ENCODE assay signal across 1 cellular context in genomic region chr9:35812025-35812602, GRCh38.
TF ChIP-seq lines count a peak whose summit lies in the region.

Gene SPAG8 (minus strand): TSS chr9:35812262. CDS start chr9:35812147, 115 bp downstream.

TF ChIP-seq in HepG2, 621 proteins besides CTCF, POLR2A, EP300 and RAD21 (continued from another document and continues in another):
- TF ChIP-seq ZMAT5 (CRISPR knock-in tag; IDR thresholded peaks at IDR 0.05; ENCODE audit: borderline replicate concordance, low read depth): no peak
- no peak for TF ChIP-seq ZNF549 (CRISPR knock-in tag; IDR thresholded peaks at IDR 0.05)
- no peak for TF ChIP-seq HDAC6 (IDR thresholded peaks at IDR 0.05; ENCODE audit: low read depth, low read length)
- no peak for TF ChIP-seq ZSCAN30 (CRISPR knock-in tag; IDR thresholded peaks at IDR 0.05)
- no peak for TF ChIP-seq ARHGAP35 (CRISPR knock-in tag; IDR thresholded peaks at IDR 0.05; ENCODE audit: borderline replicate concordance)
- no peak for TF ChIP-seq GPN1 (CRISPR knock-in tag; IDR thresholded peaks at IDR 0.05; ENCODE audit: borderline replicate concordance)
- no peak for TF ChIP-seq RNF219 (CRISPR knock-in tag; IDR thresholded peaks at IDR 0.05)
- no peak for TF ChIP-seq HOXA7 (CRISPR knock-in tag; IDR thresholded peaks at IDR 0.05)
- TF ChIP-seq ZNF782 (CRISPR knock-in tag; IDR thresholded peaks at IDR 0.05; ENCODE audit: borderline replicate concordance): no peak; the same call in 1 of the 2 replicates
- TF ChIP-seq, protein P1, sequence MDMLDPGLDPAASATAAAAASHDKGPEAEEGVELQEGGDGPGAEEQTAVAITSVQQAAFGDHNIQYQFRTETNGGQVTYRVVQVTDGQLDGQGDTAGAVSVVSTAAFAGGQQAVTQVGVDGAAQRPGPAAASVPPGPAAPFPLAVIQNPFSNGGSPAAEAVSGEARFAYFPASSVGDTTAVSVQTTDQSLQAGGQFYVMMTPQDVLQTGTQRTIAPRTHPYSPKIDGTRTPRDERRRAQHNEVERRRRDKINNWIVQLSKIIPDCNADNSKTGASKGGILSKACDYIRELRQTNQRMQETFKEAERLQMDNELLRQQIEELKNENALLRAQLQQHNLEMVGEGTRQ (IDR thresholded peaks at IDR 0.05; ENCODE audit: low read depth, low read length): peak; percentile 21; the same call in 1 of the 2 replicates
- TF ChIP-seq, protein P1 (CRISPR knock-in tag; IDR thresholded peaks at IDR 0.05; ENCODE audit: borderline replicate concordance): no peak
- TF ChIP-seq RFXANK (CRISPR knock-in tag; IDR thresholded peaks at IDR 0.05): peak; percentile 77; the same call in 1 of the 2 replicates
- no peak for TF ChIP-seq REL (CRISPR knock-in tag; conservative IDR thresholded peaks at IDR 0.05)
- TF ChIP-seq SIX4 (CRISPR knock-in tag; IDR thresholded peaks at IDR 0.05): no peak
- no peak for TF ChIP-seq MAZ (IDR thresholded peaks at IDR 0.05; ENCODE audit: borderline replicate concordance, low read depth, low read length)
- no peak; the same call in 1 of the 2 replicates for TF ChIP-seq MAZ (CRISPR knock-in tag; IDR thresholded peaks at IDR 0.05; ENCODE audit: low read depth)
- TF ChIP-seq RCOR2 (CRISPR knock-in tag; IDR thresholded peaks at IDR 0.05): no peak
- TF ChIP-seq ZNF614 (CRISPR knock-in tag; IDR thresholded peaks at IDR 0.05; ENCODE audit: borderline replicate concordance): peak; percentile 74; the same call in 1 of the 2 replicates
- no peak for TF ChIP-seq ZNF776 (CRISPR knock-in tag; IDR thresholded peaks at IDR 0.05)
- TF ChIP-seq UBTF (CRISPR knock-in tag; IDR thresholded peaks at IDR 0.05): peak; percentile 24; the same call in 1 of the 2 replicates
- TF ChIP-seq, protein P2, sequence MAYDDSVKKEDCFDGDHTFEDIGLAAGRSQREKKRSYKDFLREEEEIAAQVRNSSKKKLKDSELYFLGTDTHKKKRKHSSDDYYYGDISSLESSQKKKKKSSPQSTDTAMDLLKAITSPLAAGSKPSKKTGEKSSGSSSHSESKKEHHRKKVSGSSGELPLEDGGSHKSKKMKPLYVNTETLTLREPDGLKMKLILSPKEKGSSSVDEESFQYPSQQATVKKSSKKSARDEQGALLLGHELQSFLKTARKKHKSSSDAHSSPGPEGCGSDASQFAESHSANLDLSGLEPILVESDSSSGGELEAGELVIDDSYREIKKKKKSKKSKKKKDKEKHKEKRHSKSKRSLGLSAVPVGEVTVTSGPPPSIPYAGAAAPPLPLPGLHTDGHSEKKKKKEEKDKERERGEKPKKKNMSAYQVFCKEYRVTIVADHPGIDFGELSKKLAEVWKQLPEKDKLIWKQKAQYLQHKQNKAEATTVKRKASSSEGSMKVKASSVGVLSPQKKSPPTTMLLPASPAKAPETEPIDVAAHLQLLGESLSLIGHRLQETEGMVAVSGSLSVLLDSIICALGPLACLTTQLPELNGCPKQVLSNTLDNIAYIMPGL (CRISPR knock-in tag; IDR thresholded peaks at IDR 0.05; ENCODE audit: borderline replicate concordance in 1 of 2, low read depth in 1 of 2): peak in 1 of 2 experiments; percentile 63; a peak in 2 of 4 replicates
- TF ChIP-seq DBP (CRISPR knock-in tag; IDR thresholded peaks at IDR 0.05; ENCODE audit: not compliant biosample characterization): no peak
- TF ChIP-seq, protein P3, sequence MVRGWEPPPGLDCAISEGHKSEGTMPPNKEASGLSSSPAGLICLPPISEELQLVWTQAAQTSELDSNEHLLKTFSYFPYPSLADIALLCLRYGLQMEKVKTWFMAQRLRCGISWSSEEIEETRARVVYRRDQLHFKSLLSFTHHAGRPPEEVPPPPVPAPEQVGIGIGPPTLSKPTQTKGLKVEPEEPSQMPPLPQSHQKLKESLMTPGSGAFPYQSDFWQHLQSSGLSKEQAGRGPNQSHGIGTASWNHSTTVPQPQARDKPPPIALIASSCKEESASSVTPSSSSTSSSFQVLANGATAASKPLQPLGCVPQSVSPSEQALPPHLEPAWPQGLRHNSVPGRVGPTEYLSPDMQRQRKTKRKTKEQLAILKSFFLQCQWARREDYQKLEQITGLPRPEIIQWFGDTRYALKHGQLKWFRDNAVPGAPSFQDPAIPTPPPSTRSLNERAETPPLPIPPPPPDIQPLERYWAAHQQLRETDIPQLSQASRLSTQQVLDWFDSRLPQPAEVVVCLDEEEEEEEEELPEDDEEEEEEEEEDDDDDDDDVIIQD (CRISPR knock-in tag; IDR thresholded peaks at IDR 0.05; ENCODE audit: low read depth): no peak
- peak; percentile 76 for TF ChIP-seq PHF21A (CRISPR knock-in tag; IDR thresholded peaks at IDR 0.05)
- TF ChIP-seq SP2 (CRISPR knock-in tag; IDR thresholded peaks at IDR 0.05): peak; percentile 42; the same call in 1 of the 2 replicates
- no peak for TF ChIP-seq ZNF704 (CRISPR knock-in tag; IDR thresholded peaks at IDR 0.05; ENCODE audit: borderline replicate concordance)
- no peak for TF ChIP-seq PAWR (CRISPR knock-in tag; IDR thresholded peaks at IDR 0.05; ENCODE audit: borderline replicate concordance)
- no peak for TF ChIP-seq MAFF (IDR thresholded peaks at IDR 0.05; ENCODE audit: low read depth, low read length)
- no peak for TF ChIP-seq ZNF44 (CRISPR knock-in tag; IDR thresholded peaks at IDR 0.05)
- TF ChIP-seq, protein P4, sequence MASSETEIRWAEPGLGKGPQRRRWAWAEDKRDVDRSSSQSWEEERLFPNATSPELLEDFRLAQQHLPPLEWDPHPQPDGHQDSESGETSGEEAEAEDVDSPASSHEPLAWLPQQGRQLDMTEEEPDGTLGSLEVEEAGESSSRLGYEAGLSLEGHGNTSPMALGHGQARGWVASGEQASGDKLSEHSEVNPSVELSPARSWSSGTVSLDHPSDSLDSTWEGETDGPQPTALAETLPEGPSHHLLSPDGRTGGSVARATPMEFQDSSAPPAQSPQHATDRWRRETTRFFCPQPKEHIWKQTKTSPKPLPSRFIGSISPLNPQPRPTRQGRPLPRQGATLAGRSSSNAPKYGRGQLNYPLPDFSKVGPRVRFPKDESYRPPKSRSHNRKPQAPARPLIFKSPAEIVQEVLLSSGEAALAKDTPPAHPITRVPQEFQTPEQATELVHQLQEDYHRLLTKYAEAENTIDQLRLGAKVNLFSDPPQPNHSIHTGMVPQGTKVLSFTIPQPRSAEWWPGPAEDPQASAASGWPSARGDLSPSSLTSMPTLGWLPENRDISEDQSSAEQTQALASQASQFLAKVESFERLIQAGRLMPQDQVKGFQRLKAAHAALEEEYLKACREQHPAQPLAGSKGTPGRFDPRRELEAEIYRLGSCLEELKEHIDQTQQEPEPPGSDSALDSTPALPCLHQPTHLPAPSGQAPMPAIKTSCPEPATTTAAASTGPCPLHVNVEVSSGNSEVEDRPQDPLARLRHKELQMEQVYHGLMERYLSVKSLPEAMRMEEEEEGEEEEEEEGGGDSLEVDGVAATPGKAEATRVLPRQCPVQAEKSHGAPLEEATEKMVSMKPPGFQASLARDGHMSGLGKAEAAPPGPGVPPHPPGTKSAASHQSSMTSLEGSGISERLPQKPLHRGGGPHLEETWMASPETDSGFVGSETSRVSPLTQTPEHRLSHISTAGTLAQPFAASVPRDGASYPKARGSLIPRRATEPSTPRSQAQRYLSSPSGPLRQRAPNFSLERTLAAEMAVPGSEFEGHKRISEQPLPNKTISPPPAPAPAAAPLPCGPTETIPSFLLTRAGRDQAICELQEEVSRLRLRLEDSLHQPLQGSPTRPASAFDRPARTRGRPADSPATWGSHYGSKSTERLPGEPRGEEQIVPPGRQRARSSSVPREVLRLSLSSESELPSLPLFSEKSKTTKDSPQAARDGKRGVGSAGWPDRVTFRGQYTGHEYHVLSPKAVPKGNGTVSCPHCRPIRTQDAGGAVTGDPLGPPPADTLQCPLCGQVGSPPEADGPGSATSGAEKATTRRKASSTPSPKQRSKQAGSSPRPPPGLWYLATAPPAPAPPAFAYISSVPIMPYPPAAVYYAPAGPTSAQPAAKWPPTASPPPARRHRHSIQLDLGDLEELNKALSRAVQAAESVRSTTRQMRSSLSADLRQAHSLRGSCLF (CRISPR knock-in tag; IDR thresholded peaks at IDR 0.05; ENCODE audit: borderline replicate concordance): no peak
- TF ChIP-seq ZNF576 (CRISPR knock-in tag; IDR thresholded peaks at IDR 0.05): no peak
- TF ChIP-seq POLR2AphosphoS5 (IDR thresholded peaks at IDR 0.05; ENCODE audit: low read depth, low read length): peak; percentile 54
- TF ChIP-seq, protein P5, sequence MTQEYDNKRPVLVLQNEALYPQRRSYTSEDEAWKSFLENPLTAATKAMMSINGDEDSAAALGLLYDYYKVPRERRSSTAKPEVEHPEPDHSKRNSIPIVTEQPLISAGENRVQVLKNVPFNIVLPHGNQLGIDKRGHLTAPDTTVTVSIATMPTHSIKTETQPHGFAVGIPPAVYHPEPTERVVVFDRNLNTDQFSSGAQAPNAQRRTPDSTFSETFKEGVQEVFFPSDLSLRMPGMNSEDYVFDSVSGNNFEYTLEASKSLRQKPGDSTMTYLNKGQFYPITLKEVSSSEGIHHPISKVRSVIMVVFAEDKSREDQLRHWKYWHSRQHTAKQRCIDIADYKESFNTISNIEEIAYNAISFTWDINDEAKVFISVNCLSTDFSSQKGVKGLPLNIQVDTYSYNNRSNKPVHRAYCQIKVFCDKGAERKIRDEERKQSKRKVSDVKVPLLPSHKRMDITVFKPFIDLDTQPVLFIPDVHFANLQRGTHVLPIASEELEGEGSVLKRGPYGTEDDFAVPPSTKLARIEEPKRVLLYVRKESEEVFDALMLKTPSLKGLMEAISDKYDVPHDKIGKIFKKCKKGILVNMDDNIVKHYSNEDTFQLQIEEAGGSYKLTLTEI (CRISPR knock-in tag; conservative IDR thresholded peaks at IDR 0.05): no peak
